In the genomic region with DNA sequence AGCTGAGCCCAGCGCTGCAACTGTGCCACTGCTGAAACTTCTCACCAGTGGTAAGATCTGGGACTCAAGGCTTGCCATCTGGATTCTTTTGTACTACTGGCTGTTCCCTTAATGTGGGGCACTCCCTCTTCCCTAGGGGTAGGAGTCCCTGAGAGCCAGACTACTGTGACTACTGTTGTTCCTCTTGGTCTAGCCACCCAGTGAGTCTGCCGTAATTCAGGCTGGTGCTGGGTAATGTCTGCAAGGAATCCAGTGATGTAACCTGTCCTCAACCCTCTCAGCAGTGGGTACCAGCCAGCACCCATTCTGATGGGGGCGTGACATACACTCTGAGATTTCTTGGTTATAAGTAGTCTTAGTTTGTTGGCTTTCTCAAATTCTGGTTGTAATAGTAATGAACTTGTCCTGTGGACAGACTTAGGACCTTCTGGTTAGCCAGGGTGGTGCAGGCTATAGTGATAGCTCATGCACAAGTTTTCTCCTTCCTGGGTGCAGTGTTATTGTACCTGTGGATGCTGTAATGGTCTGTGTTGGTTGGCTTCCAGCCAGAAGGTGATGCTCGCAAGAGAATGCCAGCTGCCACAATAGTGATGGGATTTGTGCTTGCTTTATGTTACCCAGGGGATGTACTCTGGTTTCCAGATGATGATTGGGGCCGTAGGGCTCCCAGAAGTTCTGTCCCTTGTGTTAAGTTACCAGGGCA, we compare ENCODE assay signal across 18 cellular contexts.
DNase-seq lines count a peak whose midpoint lies in the region; ATAC-seq, FAIRE-seq and TF ChIP-seq lines count a peak whose summit lies in the region.
"Had no signal": no experiment of that assay in that cellular context is flagged by ENCODE, and none has a peak within 500 bp of the region (broad histone marks: within the 10 kb centered on the region; RNA-seq: fewer than 3 reads in every experiment).

No MANE protein-coding gene starts in this region.

- H3K9ac ChIP-seq in PC-3 (ENCODE audit: low read length) (no peak overlapping the region), keratinocyte (ENCODE audit: control insufficient read depth, extremely low read depth, insufficient read depth, low read length) (no peak overlapping the region)

- TF ChIP-seq CTCF in PC-3 (conservative IDR thresholded peaks at IDR 0.05; ENCODE audit: low read depth, low read length) (no peak), keratinocyte (optimal IDR thresholded peaks at IDR 0.05 in 1 of 3, IDR thresholded peaks at IDR 0.05 in 1 of 3, conservative IDR thresholded peaks at IDR 0.05 in 1 of 3; ENCODE audit: extremely low read depth in 1 of 3, insufficient read depth in 2 of 3, low read length in 3 of 3) (no peak)

- H3K79me2 ChIP-seq in PC-3 (ENCODE audit: low read length), result peaks cover 6% of the 10 kb centered on the region; the same call in 1 of the 2 replicates
- H3K79me2 ChIP-seq in keratinocyte (ENCODE audit: control insufficient read depth, insufficient read depth, low read length), result no peaks in the 10 kb centered on the region

- intact Hi-C loops in PC-3 (cut with micrococcal nuclease), result no loop called here

- H3K36me3 ChIP-seq in PC-3 (ENCODE audit: low read depth, low read length) (0 out of 2 replicates have a peak, but pooled peaks cover 3% of the 10 kb centered on the region), keratinocyte (ENCODE audit: control insufficient read depth in 2 of 2, extremely low read depth in 1 of 2, insufficient read depth in 2 of 2, low read length in 2 of 2) (no peaks in the 10 kb centered on the region)

- H4K20me1 ChIP-seq in PC-3 (ENCODE audit: low read length), result no peaks in the 10 kb centered on the region
- H4K20me1 ChIP-seq in keratinocyte (ENCODE audit: control insufficient read depth, extremely low read depth, insufficient read depth, low read length), result no peaks in the 10 kb centered on the region

- H3K27ac ChIP-seq in PC-3 (ENCODE audit: low read length) (no peak overlapping the region), keratinocyte (ENCODE audit: control insufficient read depth, insufficient read depth, low read length) (no peak overlapping the region)
- H3K27ac ChIP-seq: spleen had no signal

- DNase-seq in DMS 273 (lab: John Stamatoyannopoulos, UW; ENCODE audit: unreplicated experiment) (peak; percentile 69), NCI-H1105 (lab: John Stamatoyannopoulos, UW) (peak; percentile 12), PC-3 (peak; percentile 41), keratinocyte (ENCODE audit: low read depth, low spot score) (no peak), amygdala (lab: John Stamatoyannopoulos, UW) (no peak), NCI-H2081 treated with DMSO at 0.1 percent for 48 hours (lab: John Stamatoyannopoulos, UW) (no peak)
- DNase-seq in stimulated activated CD8-positive, alpha-beta memory T cell treated with anti-CD3 and anti-CD28 coated beads, Interleukin-4, amount 100 ng/mL, for 48 hours, result no peak
- DNase-seq: activated CD4-positive, alpha-beta T cell treated with anti-CD3 and anti-CD28 coated beads for 36 hours; DMS79; effector memory CD4-positive, alpha-beta T cell; foreskin melanocyte; NCI-H446 treated with DMSO at 0.1 percent for 48 hours; posterior cingulate gyrus; RPMI8226; spleen had no signal

- peaks cover 5% of the 10 kb centered on the region for H3F3A ChIP-seq in PC-3 (ENCODE audit: low read length, unreplicated experiment)

- dilution Hi-C loops in keratinocyte (cut with MboI; ENCODE audit: extremely low pct_ligation_motif_present, low sequenced_read_pairs), result no loop called here

- no peaks in the 10 kb centered on the region for H3K27me3 ChIP-seq in PC-3 (ENCODE audit: low read length)
- H3K27me3 ChIP-seq in keratinocyte (ENCODE audit: control insufficient read depth, extremely low read depth, insufficient read depth, low read length), result no peaks in the 10 kb centered on the region
- H3K27me3 ChIP-seq: spleen had no signal

- H3K4me3 ChIP-seq in PC-3 (ENCODE audit: low read length) (no peak overlapping the region), keratinocyte (ENCODE audit: control insufficient read depth in 2 of 3, extremely low read depth in 1 of 3, insufficient read depth in 2 of 3, low read depth in 1 of 3, low read length in 3 of 3) (no peak overlapping the region)
- H3K4me3 ChIP-seq: spleen had no signal

- POLR2A ChIA-PET in PC-3 (lab: Charles Lee; ENCODE audit: unreplicated experiment), result interaction anchor here (1.0 kb wide), 1 partner anchor 65 kb away, joined by 4 read pairs; no protein-coding TSS in a partner anchor

- H3K9me3 ChIP-seq in PC-3 (ENCODE audit: low read length), result no peaks in the 10 kb centered on the region
- peaks cover 8% of the 10 kb centered on the region for H3K9me3 ChIP-seq in keratinocyte (ENCODE audit: control insufficient read depth, low read depth, low read length)

- no peaks in the 10 kb centered on the region for H3K9me2 ChIP-seq in PC-3 (replicated peaks; ENCODE audit: low read length)

- H3K4me2 ChIP-seq in PC-3 (ENCODE audit: low read length) (no peak overlapping the region), keratinocyte (ENCODE audit: control insufficient read depth, extremely low read depth, insufficient read depth, low read depth, low read length) (peak overlapping the region; percentile 33)

- no peak for FAIRE-seq in keratinocyte (lab: Jason Lieb, UNC)
- FAIRE-seq: islet of Langerhans had no signal

- CTCF ChIA-PET in PC-3 (lab: Charles Lee), result no interaction called here

- no TSS peak for BruUV-seq in PC-3 (replicated peaks; lab: Mats Ljungman, UMichigan)

- ATAC-seq in PC-3 (no peak; the same call in 1 of the 2 replicates), HG02870 (IDR thresholded peaks at IDR 0.05; ENCODE audit: unreplicated experiment) (no peak)
- ATAC-seq: activated CD4-positive, alpha-beta T cell treated with anti-CD3 and anti-CD28 coated beads for 36 hours; activated naive CD4-positive, alpha-beta T cell treated with anti-CD3 and anti-CD28 coated beads, Interleukin-2, amount 50 U/mL, for 72 hours had no signal

- peaks cover 12% of the 10 kb centered on the region for H3K4me1 ChIP-seq in PC-3 (ENCODE audit: insufficient read depth, low read length)
- H3K4me1 ChIP-seq in keratinocyte (ENCODE audit: control insufficient read depth, extremely low read depth, insufficient read depth, low read length), result peaks cover 17% of the 10 kb centered on the region
- H3K4me1 ChIP-seq: spleen had no signal

- H2AFZ ChIP-seq in PC-3 (ENCODE audit: low read length) (no peak overlapping the region), keratinocyte (ENCODE audit: control insufficient read depth, low read length) (no peak overlapping the region)

- H3K9me1 ChIP-seq in keratinocyte (ENCODE audit: control insufficient read depth, extremely low read depth, insufficient read depth, low read length), result no peaks in the 10 kb centered on the region

Comparison
In these comparisons a context has a peak if more than half of its experiments do, and no peak if none do; other contexts are left out.
1. DNase-seq: peak in DMS 273 (single experiment), NCI-H1105 (single experiment) and PC-3 (single experiment); none in keratinocyte (single experiment), amygdala (0 of 56), NCI-H2081 treated with DMSO at 0.1 percent for 48 hours (single experiment) and stimulated activated CD8-positive, alpha-beta memory T cell treated with anti-CD3 and anti-CD28 coated beads, Interleukin-4, amount 100 ng/mL, for 48 hours (single experiment).